1 cellular context compared by ENCODE assay signal in the genomic region with DNA sequence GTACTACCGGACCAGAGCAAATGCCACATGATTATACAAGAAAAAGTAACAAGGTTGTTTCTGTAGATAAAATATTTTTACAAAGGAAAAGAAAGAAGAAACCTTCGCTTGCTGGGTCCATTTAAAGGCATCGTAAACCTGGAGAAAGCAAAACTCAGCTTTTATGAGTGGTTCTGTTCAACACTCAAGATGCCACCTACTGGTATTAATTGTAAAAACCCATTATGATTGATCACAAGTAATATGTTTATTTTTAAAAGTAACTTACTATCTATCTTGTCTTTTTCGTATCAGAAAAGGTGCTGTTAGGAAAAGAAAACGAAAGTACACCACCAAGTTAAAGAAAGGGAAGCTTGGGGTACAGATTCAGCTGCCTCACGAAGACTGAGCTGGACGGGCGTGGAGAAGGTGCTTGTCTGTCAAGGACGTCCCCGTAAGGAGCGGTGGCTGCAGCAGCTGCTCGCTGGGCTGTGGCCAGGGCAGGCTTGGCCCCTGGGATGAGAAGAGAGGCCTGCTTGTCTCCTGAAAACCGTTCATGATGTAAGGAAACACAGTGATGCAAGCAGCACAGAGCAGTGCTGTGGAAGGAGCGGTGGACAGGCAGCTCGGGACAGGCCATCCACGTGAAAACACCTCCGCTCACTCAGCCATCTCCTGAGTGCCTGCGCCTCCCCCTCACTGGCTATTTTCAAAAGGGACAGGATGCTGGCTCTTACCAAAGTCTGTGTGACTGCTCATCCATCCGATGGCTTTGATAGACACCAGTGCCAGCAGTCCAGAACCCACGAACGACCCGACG.
TF ChIP-seq lines count a peak whose summit lies in the region.

No MANE protein-coding gene starts in this region.

TF ChIP-seq in IMR-90, 13 proteins besides CTCF, POLR2A, EP300 and RAD21 (continued from another document):
- TF ChIP-seq, protein P1, sequence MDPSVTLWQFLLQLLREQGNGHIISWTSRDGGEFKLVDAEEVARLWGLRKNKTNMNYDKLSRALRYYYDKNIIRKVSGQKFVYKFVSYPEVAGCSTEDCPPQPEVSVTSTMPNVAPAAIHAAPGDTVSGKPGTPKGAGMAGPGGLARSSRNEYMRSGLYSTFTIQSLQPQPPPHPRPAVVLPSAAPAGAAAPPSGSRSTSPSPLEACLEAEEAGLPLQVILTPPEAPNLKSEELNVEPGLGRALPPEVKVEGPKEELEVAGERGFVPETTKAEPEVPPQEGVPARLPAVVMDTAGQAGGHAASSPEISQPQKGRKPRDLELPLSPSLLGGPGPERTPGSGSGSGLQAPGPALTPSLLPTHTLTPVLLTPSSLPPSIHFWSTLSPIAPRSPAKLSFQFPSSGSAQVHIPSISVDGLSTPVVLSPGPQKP (IDR thresholded peaks at IDR 0.05; ENCODE audit: borderline replicate concordance, low read depth, low read length) = no peak
- TF ChIP-seq RCOR1 (IDR thresholded peaks at IDR 0.05; ENCODE audit: insufficient replicate concordance, low read length) = no peak
- TF ChIP-seq RFX5 (IDR thresholded peaks at IDR 0.05; ENCODE audit: low read depth, low read length) = no peak
- TF ChIP-seq SMC3 (IDR thresholded peaks at IDR 0.05; ENCODE audit: low read depth, low read length) = no peak
- no peak for TF ChIP-seq FOS (IDR thresholded peaks at IDR 0.05; ENCODE audit: low read depth, low read length)
- TF ChIP-seq, protein P2, sequence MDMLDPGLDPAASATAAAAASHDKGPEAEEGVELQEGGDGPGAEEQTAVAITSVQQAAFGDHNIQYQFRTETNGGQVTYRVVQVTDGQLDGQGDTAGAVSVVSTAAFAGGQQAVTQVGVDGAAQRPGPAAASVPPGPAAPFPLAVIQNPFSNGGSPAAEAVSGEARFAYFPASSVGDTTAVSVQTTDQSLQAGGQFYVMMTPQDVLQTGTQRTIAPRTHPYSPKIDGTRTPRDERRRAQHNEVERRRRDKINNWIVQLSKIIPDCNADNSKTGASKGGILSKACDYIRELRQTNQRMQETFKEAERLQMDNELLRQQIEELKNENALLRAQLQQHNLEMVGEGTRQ (IDR thresholded peaks at IDR 0.05; ENCODE audit: low read depth, low read length) = no peak
- no peak for TF ChIP-seq MAFK (IDR thresholded peaks at IDR 0.05; ENCODE audit: low read depth, low read length)
- no peak for TF ChIP-seq NFE2L2 (IDR thresholded peaks at IDR 0.05; ENCODE audit: low read depth, low read length)
- TF ChIP-seq MAZ (IDR thresholded peaks at IDR 0.05; ENCODE audit: borderline replicate concordance, low read depth, low read length) = no peak
- TF ChIP-seq CEBPB (IDR thresholded peaks at IDR 0.05; ENCODE audit: low read depth, low read length) = no peak
- no peak for TF ChIP-seq CHD1 (IDR thresholded peaks at IDR 0.05; ENCODE audit: low read depth, low read length)
- no peak for TF ChIP-seq MXI1 (IDR thresholded peaks at IDR 0.05; ENCODE audit: borderline replicate concordance, low read depth, low read length)
